In the genomic region with DNA sequence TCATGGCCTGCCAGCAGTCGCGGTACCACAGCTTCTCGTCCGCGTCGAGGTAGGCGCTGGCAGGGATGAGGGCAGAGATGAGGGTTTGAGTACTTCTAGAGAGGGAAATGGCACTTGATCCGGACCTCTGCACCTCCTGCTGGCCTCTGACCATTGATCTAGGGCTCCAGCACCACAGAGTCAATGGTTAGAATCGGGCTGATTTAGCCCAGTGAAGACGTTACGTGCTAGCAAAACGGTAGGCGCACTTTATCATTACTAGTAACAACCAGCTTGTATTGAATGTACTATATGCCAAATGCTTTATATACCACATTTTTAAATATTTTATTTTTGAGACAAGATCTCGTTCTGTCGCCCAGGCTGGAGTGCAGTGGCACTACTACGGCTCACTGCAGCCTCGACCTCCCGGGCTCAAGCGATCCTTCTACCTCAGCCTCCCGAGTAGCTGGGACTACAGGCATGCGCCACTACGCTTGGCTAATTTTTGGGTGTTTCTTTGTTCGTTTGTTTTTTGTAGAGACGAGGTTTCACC, we compare ENCODE assay signal across 1 cellular context.
TF ChIP-seq lines count a peak whose summit lies in the region.

No MANE protein-coding gene starts in this region.

TF ChIP-seq in HepG2, 621 proteins besides CTCF, POLR2A, EP300 and RAD21 (continued from another document and continues in another):
- TF ChIP-seq, protein P1, sequence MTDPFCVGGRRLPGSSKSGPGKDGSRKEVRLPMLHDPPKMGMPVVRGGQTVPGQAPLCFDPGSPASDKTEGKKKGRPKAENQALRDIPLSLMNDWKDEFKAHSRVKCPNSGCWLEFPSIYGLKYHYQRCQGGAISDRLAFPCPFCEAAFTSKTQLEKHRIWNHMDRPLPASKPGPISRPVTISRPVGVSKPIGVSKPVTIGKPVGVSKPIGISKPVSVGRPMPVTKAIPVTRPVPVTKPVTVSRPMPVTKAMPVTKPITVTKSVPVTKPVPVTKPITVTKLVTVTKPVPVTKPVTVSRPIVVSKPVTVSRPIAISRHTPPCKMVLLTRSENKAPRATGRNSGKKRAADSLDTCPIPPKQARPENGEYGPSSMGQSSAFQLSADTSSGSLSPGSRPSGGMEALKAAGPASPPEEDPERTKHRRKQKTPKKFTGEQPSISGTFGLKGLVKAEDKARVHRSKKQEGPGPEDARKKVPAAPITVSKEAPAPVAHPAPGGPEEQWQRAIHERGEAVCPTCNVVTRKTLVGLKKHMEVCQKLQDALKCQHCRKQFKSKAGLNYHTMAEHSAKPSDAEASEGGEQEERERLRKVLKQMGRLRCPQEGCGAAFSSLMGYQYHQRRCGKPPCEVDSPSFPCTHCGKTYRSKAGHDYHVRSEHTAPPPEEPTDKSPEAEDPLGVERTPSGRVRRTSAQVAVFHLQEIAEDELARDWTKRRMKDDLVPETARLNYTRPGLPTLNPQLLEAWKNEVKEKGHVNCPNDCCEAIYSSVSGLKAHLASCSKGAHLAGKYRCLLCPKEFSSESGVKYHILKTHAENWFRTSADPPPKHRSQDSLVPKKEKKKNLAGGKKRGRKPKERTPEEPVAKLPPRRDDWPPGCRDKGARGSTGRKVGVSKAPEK (CRISPR knock-in tag; IDR thresholded peaks at IDR 0.05; ENCODE audit: borderline replicate concordance) = no peak
- no peak for TF ChIP-seq U2AF2 (IDR thresholded peaks at IDR 0.05; ENCODE audit: low read depth, low read length)
- no peak for TF ChIP-seq EED (CRISPR knock-in tag; IDR thresholded peaks at IDR 0.05)
- TF ChIP-seq, protein P2, sequence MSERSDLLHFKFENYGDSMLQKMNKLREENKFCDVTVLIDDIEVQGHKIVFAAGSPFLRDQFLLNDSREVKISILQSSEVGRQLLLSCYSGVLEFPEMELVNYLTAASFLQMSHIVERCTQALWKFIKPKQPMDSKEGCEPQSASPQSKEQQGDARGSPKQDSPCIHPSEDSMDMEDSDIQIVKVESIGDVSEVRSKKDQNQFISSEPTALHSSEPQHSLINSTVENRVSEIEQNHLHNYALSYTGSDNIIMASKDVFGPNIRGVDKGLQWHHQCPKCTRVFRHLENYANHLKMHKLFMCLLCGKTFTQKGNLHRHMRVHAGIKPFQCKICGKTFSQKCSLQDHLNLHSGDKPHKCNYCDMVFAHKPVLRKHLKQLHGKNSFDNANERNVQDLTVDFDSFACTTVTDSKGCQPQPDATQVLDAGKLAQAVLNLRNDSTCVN (CRISPR knock-in tag; IDR thresholded peaks at IDR 0.05; ENCODE audit: borderline replicate concordance) = no peak
- TF ChIP-seq, protein P3, sequence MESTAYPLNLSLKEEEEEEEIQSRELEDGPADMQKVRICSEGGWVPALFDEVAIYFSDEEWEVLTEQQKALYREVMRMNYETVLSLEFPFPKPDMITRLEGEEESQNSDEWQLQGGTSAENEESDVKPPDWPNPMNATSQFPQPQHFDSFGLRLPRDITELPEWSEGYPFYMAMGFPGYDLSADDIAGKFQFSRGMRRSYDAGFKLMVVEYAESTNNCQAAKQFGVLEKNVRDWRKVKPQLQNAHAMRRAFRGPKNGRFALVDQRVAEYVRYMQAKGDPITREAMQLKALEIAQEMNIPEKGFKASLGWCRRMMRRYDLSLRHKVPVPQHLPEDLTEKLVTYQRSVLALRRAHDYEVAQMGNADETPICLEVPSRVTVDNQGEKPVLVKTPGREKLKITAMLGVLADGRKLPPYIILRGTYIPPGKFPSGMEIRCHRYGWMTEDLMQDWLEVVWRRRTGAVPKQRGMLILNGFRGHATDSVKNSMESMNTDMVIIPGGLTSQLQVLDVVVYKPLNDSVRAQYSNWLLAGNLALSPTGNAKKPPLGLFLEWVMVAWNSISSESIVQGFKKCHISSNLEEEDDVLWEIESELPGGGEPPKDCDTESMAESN (CRISPR knock-in tag; conservative IDR thresholded peaks at IDR 0.05) = no peak; the same call in 1 of the 2 replicates
- TF ChIP-seq TOPORS (CRISPR knock-in tag; IDR thresholded peaks at IDR 0.05) = 0 out of 2 replicates have a peak, but pooled peaks have one; percentile 30
- TF ChIP-seq TAF1 (CRISPR knock-in tag; IDR thresholded peaks at IDR 0.05) = no peak
- no peak for TF ChIP-seq CHD2 (IDR thresholded peaks at IDR 0.05; ENCODE audit: low read depth, low read length)
- 0 out of 2 replicates have a peak, but pooled peaks have one; percentile 12 for TF ChIP-seq ZNF24 (IDR thresholded peaks at IDR 0.05)
- TF ChIP-seq, protein P4, sequence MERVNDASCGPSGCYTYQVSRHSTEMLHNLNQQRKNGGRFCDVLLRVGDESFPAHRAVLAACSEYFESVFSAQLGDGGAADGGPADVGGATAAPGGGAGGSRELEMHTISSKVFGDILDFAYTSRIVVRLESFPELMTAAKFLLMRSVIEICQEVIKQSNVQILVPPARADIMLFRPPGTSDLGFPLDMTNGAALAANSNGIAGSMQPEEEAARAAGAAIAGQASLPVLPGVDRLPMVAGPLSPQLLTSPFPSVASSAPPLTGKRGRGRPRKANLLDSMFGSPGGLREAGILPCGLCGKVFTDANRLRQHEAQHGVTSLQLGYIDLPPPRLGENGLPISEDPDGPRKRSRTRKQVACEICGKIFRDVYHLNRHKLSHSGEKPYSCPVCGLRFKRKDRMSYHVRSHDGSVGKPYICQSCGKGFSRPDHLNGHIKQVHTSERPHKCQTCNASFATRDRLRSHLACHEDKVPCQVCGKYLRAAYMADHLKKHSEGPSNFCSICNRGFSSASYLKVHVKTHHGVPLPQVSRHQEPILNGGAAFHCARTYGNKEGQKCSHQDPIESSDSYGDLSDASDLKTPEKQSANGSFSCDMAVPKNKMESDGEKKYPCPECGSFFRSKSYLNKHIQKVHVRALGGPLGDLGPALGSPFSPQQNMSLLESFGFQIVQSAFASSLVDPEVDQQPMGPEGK (CRISPR knock-in tag; IDR thresholded peaks at IDR 0.05) = no peak
- TF ChIP-seq SNAI1 (CRISPR knock-in tag; IDR thresholded peaks at IDR 0.05; ENCODE audit: borderline replicate concordance) = no peak
- TF ChIP-seq CHD4 (IDR thresholded peaks at IDR 0.05; ENCODE audit: borderline replicate concordance, low read length) = peak; percentile 59; the same call in 1 of the 2 replicates
- TF ChIP-seq, protein P5, sequence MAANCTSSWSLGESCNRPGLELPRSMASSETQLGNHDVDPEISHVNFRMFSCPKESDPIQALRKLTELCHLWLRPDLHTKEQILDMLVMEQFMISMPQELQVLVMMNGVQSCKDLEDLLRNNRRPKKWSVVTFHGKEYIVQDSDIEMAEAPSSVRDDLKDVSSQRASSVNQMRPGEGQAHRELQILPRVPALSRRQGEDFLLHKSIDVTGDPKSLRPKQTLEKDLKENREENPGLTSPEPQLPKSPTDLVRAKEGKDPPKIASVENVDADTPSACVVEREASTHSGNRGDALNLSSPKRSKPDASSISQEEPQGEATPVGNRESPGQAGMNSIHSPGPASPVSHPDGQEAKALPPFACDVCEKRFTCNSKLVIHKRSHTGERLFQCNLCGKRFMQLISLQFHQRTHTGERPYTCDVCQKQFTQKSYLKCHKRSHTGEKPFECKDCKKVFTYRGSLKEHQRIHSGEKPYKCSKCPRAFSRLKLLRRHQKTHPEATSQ (CRISPR knock-in tag; IDR thresholded peaks at IDR 0.05; ENCODE audit: borderline replicate concordance) = peak; percentile 64; the same call in 1 of the 2 replicates
- peak in 1 of 2 experiments; percentile 6; a peak in 1 of 4 replicates for TF ChIP-seq NR2F1 (CRISPR knock-in tag; IDR thresholded peaks at IDR 0.05)
- TF ChIP-seq MXD4 (CRISPR knock-in tag; IDR thresholded peaks at IDR 0.05) = peak; percentile 71; the same call in 1 of the 2 replicates
- peak; percentile 17; the same call in 1 of the 2 replicates for TF ChIP-seq KDM2A (CRISPR knock-in tag; IDR thresholded peaks at IDR 0.05; ENCODE audit: borderline replicate concordance, low read depth)
- TF ChIP-seq ZNF879 (CRISPR knock-in tag; IDR thresholded peaks at IDR 0.05) = no peak
- no peak for TF ChIP-seq U2AF1 (optimal IDR thresholded peaks at IDR 0.05; ENCODE audit: low read depth, low read length)
- TF ChIP-seq, protein P6, sequence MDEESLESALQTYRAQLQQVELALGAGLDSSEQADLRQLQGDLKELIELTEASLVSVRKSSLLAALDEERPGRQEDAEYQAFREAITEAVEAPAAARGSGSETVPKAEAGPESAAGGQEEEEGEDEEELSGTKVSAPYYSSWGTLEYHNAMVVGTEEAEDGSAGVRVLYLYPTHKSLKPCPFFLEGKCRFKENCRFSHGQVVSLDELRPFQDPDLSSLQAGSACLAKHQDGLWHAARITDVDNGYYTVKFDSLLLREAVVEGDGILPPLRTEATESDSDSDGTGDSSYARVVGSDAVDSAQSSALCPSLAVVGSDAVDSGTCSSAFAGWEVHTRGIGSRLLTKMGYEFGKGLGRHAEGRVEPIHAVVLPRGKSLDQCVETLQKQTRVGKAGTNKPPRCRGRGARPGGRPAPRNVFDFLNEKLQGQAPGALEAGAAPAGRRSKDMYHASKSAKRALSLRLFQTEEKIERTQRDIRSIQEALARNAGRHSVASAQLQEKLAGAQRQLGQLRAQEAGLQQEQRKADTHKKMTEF (CRISPR knock-in tag; IDR thresholded peaks at IDR 0.05) = no peak
- TF ChIP-seq, protein P7, sequence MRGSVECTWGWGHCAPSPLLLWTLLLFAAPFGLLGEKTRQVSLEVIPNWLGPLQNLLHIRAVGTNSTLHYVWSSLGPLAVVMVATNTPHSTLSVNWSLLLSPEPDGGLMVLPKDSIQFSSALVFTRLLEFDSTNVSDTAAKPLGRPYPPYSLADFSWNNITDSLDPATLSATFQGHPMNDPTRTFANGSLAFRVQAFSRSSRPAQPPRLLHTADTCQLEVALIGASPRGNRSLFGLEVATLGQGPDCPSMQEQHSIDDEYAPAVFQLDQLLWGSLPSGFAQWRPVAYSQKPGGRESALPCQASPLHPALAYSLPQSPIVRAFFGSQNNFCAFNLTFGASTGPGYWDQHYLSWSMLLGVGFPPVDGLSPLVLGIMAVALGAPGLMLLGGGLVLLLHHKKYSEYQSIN (CRISPR knock-in tag; IDR thresholded peaks at IDR 0.05; ENCODE audit: borderline replicate concordance) = no peak
- TF ChIP-seq, protein P8, sequence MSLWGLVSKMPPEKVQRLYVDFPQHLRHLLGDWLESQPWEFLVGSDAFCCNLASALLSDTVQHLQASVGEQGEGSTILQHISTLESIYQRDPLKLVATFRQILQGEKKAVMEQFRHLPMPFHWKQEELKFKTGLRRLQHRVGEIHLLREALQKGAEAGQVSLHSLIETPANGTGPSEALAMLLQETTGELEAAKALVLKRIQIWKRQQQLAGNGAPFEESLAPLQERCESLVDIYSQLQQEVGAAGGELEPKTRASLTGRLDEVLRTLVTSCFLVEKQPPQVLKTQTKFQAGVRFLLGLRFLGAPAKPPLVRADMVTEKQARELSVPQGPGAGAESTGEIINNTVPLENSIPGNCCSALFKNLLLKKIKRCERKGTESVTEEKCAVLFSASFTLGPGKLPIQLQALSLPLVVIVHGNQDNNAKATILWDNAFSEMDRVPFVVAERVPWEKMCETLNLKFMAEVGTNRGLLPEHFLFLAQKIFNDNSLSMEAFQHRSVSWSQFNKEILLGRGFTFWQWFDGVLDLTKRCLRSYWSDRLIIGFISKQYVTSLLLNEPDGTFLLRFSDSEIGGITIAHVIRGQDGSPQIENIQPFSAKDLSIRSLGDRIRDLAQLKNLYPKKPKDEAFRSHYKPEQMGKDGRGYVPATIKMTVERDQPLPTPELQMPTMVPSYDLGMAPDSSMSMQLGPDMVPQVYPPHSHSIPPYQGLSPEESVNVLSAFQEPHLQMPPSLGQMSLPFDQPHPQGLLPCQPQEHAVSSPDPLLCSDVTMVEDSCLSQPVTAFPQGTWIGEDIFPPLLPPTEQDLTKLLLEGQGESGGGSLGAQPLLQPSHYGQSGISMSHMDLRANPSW (CRISPR knock-in tag; IDR thresholded peaks at IDR 0.05; ENCODE audit: borderline replicate concordance) = no peak
- TF ChIP-seq ZNF878 (CRISPR knock-in tag; IDR thresholded peaks at IDR 0.05) = no peak
- TF ChIP-seq ZNF841 (CRISPR knock-in tag; IDR thresholded peaks at IDR 0.05; ENCODE audit: borderline replicate concordance) = no peak
- TF ChIP-seq, protein P9, sequence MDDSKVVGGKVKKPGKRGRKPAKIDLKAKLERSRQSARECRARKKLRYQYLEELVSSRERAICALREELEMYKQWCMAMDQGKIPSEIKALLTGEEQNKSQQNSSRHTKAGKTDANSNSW (CRISPR knock-in tag; IDR thresholded peaks at IDR 0.05; ENCODE audit: borderline replicate concordance) = no peak
- TF ChIP-seq GTF3A (CRISPR knock-in tag; conservative IDR thresholded peaks at IDR 0.05) = no peak
- TF ChIP-seq NFE2L2 (IDR thresholded peaks at IDR 0.05; ENCODE audit: low read length) = no peak
- TF ChIP-seq, protein P10, sequence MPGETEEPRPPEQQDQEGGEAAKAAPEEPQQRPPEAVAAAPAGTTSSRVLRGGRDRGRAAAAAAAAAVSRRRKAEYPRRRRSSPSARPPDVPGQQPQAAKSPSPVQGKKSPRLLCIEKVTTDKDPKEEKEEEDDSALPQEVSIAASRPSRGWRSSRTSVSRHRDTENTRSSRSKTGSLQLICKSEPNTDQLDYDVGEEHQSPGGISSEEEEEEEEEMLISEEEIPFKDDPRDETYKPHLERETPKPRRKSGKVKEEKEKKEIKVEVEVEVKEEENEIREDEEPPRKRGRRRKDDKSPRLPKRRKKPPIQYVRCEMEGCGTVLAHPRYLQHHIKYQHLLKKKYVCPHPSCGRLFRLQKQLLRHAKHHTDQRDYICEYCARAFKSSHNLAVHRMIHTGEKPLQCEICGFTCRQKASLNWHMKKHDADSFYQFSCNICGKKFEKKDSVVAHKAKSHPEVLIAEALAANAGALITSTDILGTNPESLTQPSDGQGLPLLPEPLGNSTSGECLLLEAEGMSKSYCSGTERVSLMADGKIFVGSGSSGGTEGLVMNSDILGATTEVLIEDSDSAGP (CRISPR knock-in tag; IDR thresholded peaks at IDR 0.05; ENCODE audit: borderline replicate concordance) = no peak
- no peak for TF ChIP-seq THYN1 (CRISPR knock-in tag; IDR thresholded peaks at IDR 0.05; ENCODE audit: borderline replicate concordance, low read depth)
- no peak; the same call in 1 of the 2 replicates for TF ChIP-seq HIVEP1 (CRISPR knock-in tag; IDR thresholded peaks at IDR 0.05)
- peak; percentile 59; the same call in 1 of the 2 replicates for TF ChIP-seq AKAP8 (CRISPR knock-in tag; IDR thresholded peaks at IDR 0.05)
- TF ChIP-seq, protein P11, sequence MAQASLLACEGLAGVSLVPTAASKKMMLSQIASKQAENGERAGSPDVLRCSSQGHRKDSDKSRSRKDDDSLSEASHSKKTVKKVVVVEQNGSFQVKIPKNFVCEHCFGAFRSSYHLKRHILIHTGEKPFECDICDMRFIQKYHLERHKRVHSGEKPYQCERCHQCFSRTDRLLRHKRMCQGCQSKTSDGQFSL (CRISPR knock-in tag; IDR thresholded peaks at IDR 0.05) = no peak
- no peak for TF ChIP-seq PLRG1 (conservative IDR thresholded peaks at IDR 0.05)
- TF ChIP-seq MYC (CRISPR knock-in tag; IDR thresholded peaks at IDR 0.05; ENCODE audit: borderline replicate concordance) = no peak
- peak; percentile 30 for TF ChIP-seq STAG1 (CRISPR knock-in tag; IDR thresholded peaks at IDR 0.05)
- TF ChIP-seq ZNF776 (CRISPR knock-in tag; IDR thresholded peaks at IDR 0.05) = no peak
- 0 out of 2 replicates have a peak, but pooled peaks have one; percentile 57 for TF ChIP-seq ZNF782 (CRISPR knock-in tag; IDR thresholded peaks at IDR 0.05; ENCODE audit: borderline replicate concordance)
- no peak for TF ChIP-seq CBFB (CRISPR knock-in tag; IDR thresholded peaks at IDR 0.05)
- 0 out of 2 replicates have a peak, but pooled peaks have one; percentile 12 for TF ChIP-seq ZFY (CRISPR knock-in tag; IDR thresholded peaks at IDR 0.05)
